21 cellular contexts compared by ENCODE assay signal in the genomic region with DNA sequence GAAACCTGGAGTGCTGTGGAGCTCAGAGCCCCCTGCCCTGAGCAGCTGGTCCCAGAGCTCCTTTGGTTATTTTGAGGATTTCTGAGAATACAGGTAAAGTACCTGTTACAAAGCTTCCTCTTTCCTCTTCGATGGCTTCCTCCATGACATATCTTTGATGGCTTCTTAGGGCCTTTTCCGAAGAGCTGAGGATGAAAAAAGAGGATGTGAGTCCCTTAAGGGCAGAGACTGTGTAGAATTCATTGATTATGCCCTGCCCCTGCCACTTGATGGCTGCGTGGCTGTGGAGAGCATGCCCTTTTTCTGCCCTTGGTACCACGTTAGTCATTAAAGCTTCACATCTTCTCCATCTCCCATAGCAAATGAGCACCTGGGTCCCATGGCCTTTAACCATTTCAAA. TPM values are rescaled to one million over a fixed set of nuclear protein-coding genes. Genes with fewer than 3 reads are reported as not detected.
DNase-seq lines count a peak whose midpoint lies in the region; ATAC-seq and TF ChIP-seq lines count a peak whose summit lies in the region.
"Had no signal": no experiment of that assay in that cellular context is flagged by ENCODE, and none has a peak within 500 bp of the region (broad histone marks: within the 10 kb centered on the region; RNA-seq: fewer than 3 reads in every experiment).

No MANE protein-coding gene starts in this region.

- no peaks in the 10 kb centered on the region for H3K9me3 ChIP-seq in endodermal cell (ENCODE audit: control insufficient read depth, low read length)
- no peaks in the 10 kb centered on the region for H3K9me3 ChIP-seq in spleen
- H3K9me3 ChIP-seq in transverse colon: no peaks in the 10 kb centered on the region
- H3K9me3 ChIP-seq: BE2C, BLaER1, Caco-2 had no signal

- H3K36me3 ChIP-seq in endodermal cell (ENCODE audit: control insufficient read depth, insufficient read depth, low read length): no peaks in the 10 kb centered on the region
- no peaks in the 10 kb centered on the region for H3K36me3 ChIP-seq in spleen
- H3K36me3 ChIP-seq in transverse colon: no peaks in the 10 kb centered on the region
- H3K36me3 ChIP-seq: BE2C, BLaER1 had no signal

- H3K36me3 Mint-ChIP-seq in endodermal cell (ENCODE audit: low read depth): no peaks in the 10 kb centered on the region
- H3K36me3 Mint-ChIP-seq in memory B cell: no peaks in the 10 kb centered on the region
- no peaks in the 10 kb centered on the region for H3K36me3 Mint-ChIP-seq in stimulated activated naive B cell treated with anti-CD40 and anti-IgM and Interleukin-4, amounts not matched to agents 10 μg/mL and 1 μg/mL and 100 μg/mL, for 72 hours
- H3K36me3 Mint-ChIP-seq: CD8-positive, alpha-beta T cell had no signal

- H3K27me3 Mint-ChIP-seq in endodermal cell (ENCODE audit: insufficient read depth) (no peaks in the 10 kb centered on the region), memory B cell (no peaks in the 10 kb centered on the region)
- H3K27me3 Mint-ChIP-seq in stimulated activated naive B cell treated with anti-CD40 and anti-IgM and Interleukin-4, amounts not matched to agents 10 μg/mL and 1 μg/mL and 100 μg/mL, for 72 hours: peaks cover 0 to 8% of the 10 kb centered on the region in 2 donors

- TF ChIP-seq POLR2A in spleen (IDR thresholded peaks at IDR 0.05) (no peak), transverse colon (IDR thresholded peaks at IDR 0.05) (no peak)

- DNase-seq in endodermal cell: peak; percentile 20
- no peak for DNase-seq in memory B cell (ENCODE audit: low spot score in 2 of 2)
- DNase-seq in spleen: peak; percentile 19
- DNase-seq in stimulated activated naive B cell treated with anti-CD40 and anti-IgM and Interleukin-4, amounts not matched to agents 10 μg/mL and 1 μg/mL and 100 μg/mL, for 72 hours: no peak
- DNase-seq in NCI-H146 (lab: John Stamatoyannopoulos, UW): no peak
- no peak for DNase-seq in transverse colon
- no peak for DNase-seq in KBM-7
- DNase-seq in UCSD-AML1 (lab: John Stamatoyannopoulos, UW; ENCODE audit: unreplicated experiment): no peak
- DNase-seq: 8988T; ACHN; BE2C; C1 segment of cervical spinal cord; Caco-2; Calu3; CD4-positive, alpha-beta T cell; CD8-positive, alpha-beta T cell; DMS79 treated with DMSO at 0.1 percent for 48 hours; GF-D8 had no signal

- in situ Hi-C loops in transverse colon (cut with MboI; ENCODE audit: low pct_ligation_motif_present in 1 of 4, low pct_unique_long_range_greater_than_20kb in 1 of 4, low sequenced_read_pairs in 3 of 4) (loop anchor here (25.0 kb wide), 2 partner anchors 485 to 835 kb away; a partner anchor contains a TSS), KBM-7 (cut with MboI; ENCODE audit: low pct_unique_long_range_greater_than_20kb, low sequenced_read_pairs) (loop anchor here (25.0 kb wide), 2 partner anchors 235 to 485 kb away; no protein-coding TSS in a partner anchor)

- H3K4me1 Mint-ChIP-seq in endodermal cell (no peaks in the 10 kb centered on the region), memory B cell (peaks cover 6% of the 10 kb centered on the region)
- peaks cover 8 to 17% of the 10 kb centered on the region in 2 donors for H3K4me1 Mint-ChIP-seq in stimulated activated naive B cell treated with anti-CD40 and anti-IgM and Interleukin-4, amounts not matched to agents 10 μg/mL and 1 μg/mL and 100 μg/mL, for 72 hours

- no peak overlapping the region for H3K9ac ChIP-seq in endodermal cell (ENCODE audit: extremely low read depth, low read length, poor library complexity, severe bottlenecking)
- H3K9ac ChIP-seq: BLaER1 had no signal

- H3K4me1 ChIP-seq in endodermal cell (ENCODE audit: control insufficient read depth, insufficient read depth, low read length) (no peaks in the 10 kb centered on the region), spleen (peaks cover 0 to 5% (median 3%) of the 10 kb centered on the region in 6 donors), transverse colon (peaks cover 0 to 4% (median 0%) of the 10 kb centered on the region in 4 donors)
- H3K4me1 ChIP-seq: BE2C, BLaER1 had no signal

- no peak overlapping the region for H3K27ac Mint-ChIP-seq in endodermal cell
- H3K27ac Mint-ChIP-seq in memory B cell: no peak overlapping the region
- no peak overlapping the region for H3K27ac Mint-ChIP-seq in stimulated activated naive B cell treated with anti-CD40 and anti-IgM and Interleukin-4, amounts not matched to agents 10 μg/mL and 1 μg/mL and 100 μg/mL, for 72 hours
- H3K27ac Mint-ChIP-seq: CD4-positive, alpha-beta T cell; CD8-positive, alpha-beta T cell had no signal

- peak; percentile 63 for ATAC-seq in memory B cell (ENCODE audit: low read depth)
- ATAC-seq in stimulated activated naive B cell treated with anti-CD40 and anti-IgM and Interleukin-4, amounts not matched to agents 10 μg/mL and 1 μg/mL and 100 μg/mL, for 72 hours (replicated peaks): peak; percentile 60 to 81
- ATAC-seq: CD8-positive, alpha-beta T cell had no signal

- H3K4me3 ChIP-seq in endodermal cell (ENCODE audit: low read length): no peak overlapping the region
- H3K4me3 ChIP-seq in spleen: no peak overlapping the region
- no peak overlapping the region for H3K4me3 ChIP-seq in transverse colon
- H3K4me3 ChIP-seq: BLaER1 had no signal

- H3K9me3 Mint-ChIP-seq in endodermal cell (no peaks in the 10 kb centered on the region), memory B cell (peaks cover 1% of the 10 kb centered on the region)
- peaks cover 0 to 1% of the 10 kb centered on the region in 2 donors for H3K9me3 Mint-ChIP-seq in stimulated activated naive B cell treated with anti-CD40 and anti-IgM and Interleukin-4, amounts not matched to agents 10 μg/mL and 1 μg/mL and 100 μg/mL, for 72 hours
- H3K9me3 Mint-ChIP-seq: CD4-positive, alpha-beta T cell; CD8-positive, alpha-beta T cell had no signal

- no peak for TF ChIP-seq EP300 in transverse colon (IDR thresholded peaks at IDR 0.05; ENCODE audit: low read depth)

- WGBS in endodermal cell (ENCODE audit: insufficient coverage in 1 of 2, insufficient read length in 1 of 2), 2 experiments: 88 to 94% methylated on average over 3 to 4 of the region's 4 CpGs
- 76 to 94% (median 86%) methylated on average over 4 of the region's 4 CpGs for WGBS in spleen, 5 donors
- WGBS in transverse colon (ENCODE audit: low coverage in 1 of 2), 2 donors: 74 to 76% methylated on average over 3 to 4 of the region's 4 CpGs

- TF ChIP-seq CTCF in endodermal cell (conservative IDR thresholded peaks at IDR 0.05) (no peak), spleen (IDR thresholded peaks at IDR 0.05 in 8 of 11, conservative IDR thresholded peaks at IDR 0.05 in 3 of 11) (no peak), transverse colon (IDR thresholded peaks at IDR 0.05) (no peak)

- intact Hi-C loops in spleen (cut with DNase I; ENCODE audit: low total_unique reads) (loop anchor here (5.0 kb wide), 1 partner anchor 475 kb away; no protein-coding TSS in a partner anchor), transverse colon (cut with DNase I; ENCODE audit: low total_unique reads) (no loop called here)

- H3K27me3 ChIP-seq in endodermal cell (ENCODE audit: control insufficient read depth, insufficient read depth, low read length, poor library complexity, severe bottlenecking) (no peaks in the 10 kb centered on the region), spleen (replicated peaks in 1 of 7) (peaks cover 0 to 5% (median 0%) of the 10 kb centered on the region in 7 donors), transverse colon (no peaks in the 10 kb centered on the region)
- H3K27me3 ChIP-seq: BE2C, BLaER1 had no signal

- H3K4me3 Mint-ChIP-seq in endodermal cell (no peak overlapping the region), memory B cell (no peak overlapping the region)
- no peak overlapping the region for H3K4me3 Mint-ChIP-seq in stimulated activated naive B cell treated with anti-CD40 and anti-IgM and Interleukin-4, amounts not matched to agents 10 μg/mL and 1 μg/mL and 100 μg/mL, for 72 hours
- H3K4me3 Mint-ChIP-seq: CD4-positive, alpha-beta T cell; CD8-positive, alpha-beta T cell had no signal

- H3K27ac ChIP-seq in endodermal cell (ENCODE audit: low read depth, low read length) (no peak overlapping the region), spleen (no peak overlapping the region), transverse colon (no peak overlapping the region)
- H3K27ac ChIP-seq: BLaER1 had no signal

RNA-seq across cellular contexts. Expression of a gene that starts 14.2 kb away (rescaled TPM):
- not detected for total RNA-seq in endodermal cell
- not detected for polyA plus RNA-seq in endodermal cell (2013, experiment 1 of 2)
- polyA plus RNA-seq in endodermal cell (2013, experiment 2 of 2): not detected
- total RNA-seq in spleen: not detected
- under 1 TPM; 0.09 to 0.20 (median 0.10) TPM for polyA plus RNA-seq in spleen
- not detected for total RNA-seq in transverse colon
- total RNA-seq: A673; Caco-2; Calu3; CD4-positive, alpha-beta T cell; CD8-positive, alpha-beta T cell had no signal
- polyA plus RNA-seq: AG04450 had no signal

RNA-seq across cellular contexts. Expression of a gene that starts 30.4 kb away (rescaled TPM):
- 1 to 10 TPM in 1 of 2 donors, under 1 TPM in 1; 0.33 to 1.5 TPM for total RNA-seq in endodermal cell
- polyA plus RNA-seq in endodermal cell (2013, experiment 1 of 2): not detected
- not detected for polyA plus RNA-seq in endodermal cell (2013, experiment 2 of 2)
- 1 to 10 TPM in 4 of 7 donors, under 1 TPM in 1, not detected in 2; 0.57 to 2.2 (median 1.1) TPM for total RNA-seq in spleen
- 1 to 10 TPM; 1.2 to 3.6 (median 1.4) TPM for polyA plus RNA-seq in spleen
- not detected for total RNA-seq in transverse colon
- total RNA-seq: A673; Caco-2; Calu3; CD4-positive, alpha-beta T cell; CD8-positive, alpha-beta T cell had no signal
- polyA plus RNA-seq: AG04450 had no signal

Comparison
In these comparisons a context has a peak if more than half of its experiments do, and no peak if none do; other contexts are left out.
1. DNase-seq: peak in endodermal cell (single experiment) and spleen (single experiment); none in memory B cell (0 of 2), stimulated activated naive B cell treated with anti-CD40 and anti-IgM and Interleukin-4, amounts not matched to agents 10 μg/mL and 1 μg/mL and 100 μg/mL, for 72 hours (single experiment), NCI-H146 (single experiment), transverse colon (single experiment), KBM-7 (single experiment) and UCSD-AML1 (single experiment).